In genomic region chr9:132987021-132987620, GRCh38 we compare ENCODE assay signal across 1 cellular context.
TF ChIP-seq lines count a peak whose summit lies in the region.

No MANE protein-coding gene starts in this region.

TF ChIP-seq in HepG2, 621 proteins besides CTCF, POLR2A, EP300 and RAD21:
- TF ChIP-seq NAIF1 (CRISPR knock-in tag; IDR thresholded peaks at IDR 0.05; ENCODE audit: borderline replicate concordance) (no peak), FOXJ3 (CRISPR knock-in tag; IDR thresholded peaks at IDR 0.05; ENCODE audit: borderline replicate concordance) (no peak), HNRNPLL (IDR thresholded peaks at IDR 0.05; ENCODE audit: low read depth, low read length, poor library complexity, severe bottlenecking) (no peak), TOPORS (CRISPR knock-in tag; IDR thresholded peaks at IDR 0.05) (no peak), SNAPC2 (CRISPR knock-in tag; IDR thresholded peaks at IDR 0.05) (no peak), ZNF619 (CRISPR knock-in tag; IDR thresholded peaks at IDR 0.05) (no peak), ZBTB21 (CRISPR knock-in tag; IDR thresholded peaks at IDR 0.05) (no peak), REPIN1 (CRISPR knock-in tag; IDR thresholded peaks at IDR 0.05; ENCODE audit: borderline replicate concordance, low read depth) (no peak), ZNF180 (CRISPR knock-in tag; IDR thresholded peaks at IDR 0.05; ENCODE audit: borderline replicate concordance, low read depth) (no peak), JUND (CRISPR knock-in tag; IDR thresholded peaks at IDR 0.05) (no peak), ZNF432 (CRISPR knock-in tag; IDR thresholded peaks at IDR 0.05; ENCODE audit: borderline replicate concordance) (no peak), ZNF512 (CRISPR knock-in tag; IDR thresholded peaks at IDR 0.05) (no peak), RORA (CRISPR knock-in tag; IDR thresholded peaks at IDR 0.05) (no peak), ZNF687 (CRISPR knock-in tag; IDR thresholded peaks at IDR 0.05) (peak; percentile 57), NR2F6 (IDR thresholded peaks at IDR 0.05) (no peak), NR2F6 (CRISPR knock-in tag; IDR thresholded peaks at IDR 0.05) (no peak), NR3C1 (CRISPR knock-in tag; IDR thresholded peaks at IDR 0.05) (no peak), BRCA1 (CRISPR knock-in tag; IDR thresholded peaks at IDR 0.05) (no peak), PAX8 (CRISPR knock-in tag; IDR thresholded peaks at IDR 0.05; ENCODE audit: borderline replicate concordance) (no peak), CHD4 (IDR thresholded peaks at IDR 0.05; ENCODE audit: borderline replicate concordance, low read length) (no peak), ZNF547 (CRISPR knock-in tag; IDR thresholded peaks at IDR 0.05) (no peak), KAT7 (CRISPR knock-in tag; IDR thresholded peaks at IDR 0.05; ENCODE audit: borderline replicate concordance) (no peak), TFDP2 (CRISPR knock-in tag; IDR thresholded peaks at IDR 0.05) (0 out of 2 replicates have a peak, but pooled peaks have one; percentile 11)
- TF ChIP-seq, protein P1, sequence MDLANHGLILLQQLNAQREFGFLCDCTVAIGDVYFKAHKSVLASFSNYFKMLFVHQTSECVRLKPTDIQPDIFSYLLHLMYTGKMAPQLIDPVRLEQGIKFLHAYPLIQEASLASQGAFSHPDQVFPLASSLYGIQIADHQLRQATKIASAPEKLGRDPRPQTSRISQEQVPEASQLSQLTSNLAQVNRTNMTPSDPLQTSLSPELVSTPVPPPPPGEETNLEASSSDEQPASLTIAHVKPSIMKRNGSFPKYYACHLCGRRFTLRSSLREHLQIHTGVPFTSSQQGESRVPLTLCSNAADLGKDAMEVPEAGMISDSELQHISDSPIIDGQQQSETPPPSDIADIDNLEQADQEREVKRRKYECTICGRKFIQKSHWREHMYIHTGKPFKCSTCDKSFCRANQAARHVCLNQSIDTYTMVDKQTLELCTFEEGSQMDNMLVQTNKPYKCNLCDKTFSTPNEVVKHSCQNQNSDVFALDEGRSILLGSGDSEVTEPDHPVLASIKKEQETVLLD (CRISPR knock-in tag; IDR thresholded peaks at IDR 0.05; ENCODE audit: low read depth): no peak
- TF ChIP-seq, protein P2, sequence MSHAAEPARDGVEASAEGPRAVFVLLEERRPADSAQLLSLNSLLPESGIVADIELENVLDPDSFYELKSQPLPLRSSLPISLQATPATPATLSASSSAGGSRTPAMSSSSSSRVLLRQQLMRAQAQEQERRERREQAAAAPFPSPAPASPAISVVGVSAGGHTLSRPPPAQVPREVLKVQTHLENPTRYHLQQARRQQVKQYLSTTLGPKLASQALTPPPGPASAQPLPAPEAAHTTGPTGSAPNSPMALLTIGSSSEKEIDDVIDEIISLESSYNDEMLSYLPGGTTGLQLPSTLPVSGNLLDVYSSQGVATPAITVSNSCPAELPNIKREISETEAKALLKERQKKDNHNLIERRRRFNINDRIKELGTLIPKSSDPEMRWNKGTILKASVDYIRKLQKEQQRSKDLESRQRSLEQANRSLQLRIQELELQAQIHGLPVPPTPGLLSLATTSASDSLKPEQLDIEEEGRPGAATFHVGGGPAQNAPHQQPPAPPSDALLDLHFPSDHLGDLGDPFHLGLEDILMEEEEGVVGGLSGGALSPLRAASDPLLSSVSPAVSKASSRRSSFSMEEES (CRISPR knock-in tag; IDR thresholded peaks at IDR 0.05): no peak
- TF ChIP-seq, protein P3, sequence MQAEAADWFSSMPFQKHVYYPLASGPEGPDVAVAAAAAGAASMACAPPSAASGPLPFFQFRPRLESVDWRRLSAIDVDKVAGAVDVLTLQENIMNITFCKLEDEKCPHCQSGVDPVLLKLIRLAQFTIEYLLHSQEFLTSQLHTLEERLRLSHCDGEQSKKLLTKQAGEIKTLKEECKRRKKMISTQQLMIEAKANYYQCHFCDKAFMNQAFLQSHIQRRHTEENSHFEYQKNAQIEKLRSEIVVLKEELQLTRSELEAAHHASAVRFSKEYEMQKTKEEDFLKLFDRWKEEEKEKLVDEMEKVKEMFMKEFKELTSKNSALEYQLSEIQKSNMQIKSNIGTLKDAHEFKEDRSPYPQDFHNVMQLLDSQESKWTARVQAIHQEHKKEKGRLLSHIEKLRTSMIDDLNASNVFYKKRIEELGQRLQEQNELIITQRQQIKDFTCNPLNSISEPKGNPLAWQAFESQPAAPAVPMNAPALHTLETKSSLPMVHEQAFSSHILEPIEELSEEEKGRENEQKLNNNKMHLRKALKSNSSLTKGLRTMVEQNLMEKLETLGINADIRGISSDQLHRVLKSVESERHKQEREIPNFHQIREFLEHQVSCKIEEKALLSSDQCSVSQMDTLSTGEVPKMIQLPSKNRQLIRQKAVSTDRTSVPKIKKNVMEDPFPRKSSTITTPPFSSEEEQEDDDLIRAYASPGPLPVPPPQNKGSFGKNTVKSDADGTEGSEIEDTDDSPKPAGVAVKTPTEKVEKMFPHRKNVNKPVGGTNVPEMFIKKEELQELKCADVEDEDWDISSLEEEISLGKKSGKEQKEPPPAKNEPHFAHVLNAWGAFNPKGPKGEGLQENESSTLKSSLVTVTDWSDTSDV (CRISPR knock-in tag; IDR thresholded peaks at IDR 0.05): no peak
- TF ChIP-seq, protein P4, sequence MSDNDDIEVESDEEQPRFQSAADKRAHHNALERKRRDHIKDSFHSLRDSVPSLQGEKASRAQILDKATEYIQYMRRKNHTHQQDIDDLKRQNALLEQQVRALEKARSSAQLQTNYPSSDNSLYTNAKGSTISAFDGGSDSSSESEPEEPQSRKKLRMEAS (IDR thresholded peaks at IDR 0.05): peak; percentile 39; the same call in 1 of the 2 replicates
- TF ChIP-seq, protein P5, sequence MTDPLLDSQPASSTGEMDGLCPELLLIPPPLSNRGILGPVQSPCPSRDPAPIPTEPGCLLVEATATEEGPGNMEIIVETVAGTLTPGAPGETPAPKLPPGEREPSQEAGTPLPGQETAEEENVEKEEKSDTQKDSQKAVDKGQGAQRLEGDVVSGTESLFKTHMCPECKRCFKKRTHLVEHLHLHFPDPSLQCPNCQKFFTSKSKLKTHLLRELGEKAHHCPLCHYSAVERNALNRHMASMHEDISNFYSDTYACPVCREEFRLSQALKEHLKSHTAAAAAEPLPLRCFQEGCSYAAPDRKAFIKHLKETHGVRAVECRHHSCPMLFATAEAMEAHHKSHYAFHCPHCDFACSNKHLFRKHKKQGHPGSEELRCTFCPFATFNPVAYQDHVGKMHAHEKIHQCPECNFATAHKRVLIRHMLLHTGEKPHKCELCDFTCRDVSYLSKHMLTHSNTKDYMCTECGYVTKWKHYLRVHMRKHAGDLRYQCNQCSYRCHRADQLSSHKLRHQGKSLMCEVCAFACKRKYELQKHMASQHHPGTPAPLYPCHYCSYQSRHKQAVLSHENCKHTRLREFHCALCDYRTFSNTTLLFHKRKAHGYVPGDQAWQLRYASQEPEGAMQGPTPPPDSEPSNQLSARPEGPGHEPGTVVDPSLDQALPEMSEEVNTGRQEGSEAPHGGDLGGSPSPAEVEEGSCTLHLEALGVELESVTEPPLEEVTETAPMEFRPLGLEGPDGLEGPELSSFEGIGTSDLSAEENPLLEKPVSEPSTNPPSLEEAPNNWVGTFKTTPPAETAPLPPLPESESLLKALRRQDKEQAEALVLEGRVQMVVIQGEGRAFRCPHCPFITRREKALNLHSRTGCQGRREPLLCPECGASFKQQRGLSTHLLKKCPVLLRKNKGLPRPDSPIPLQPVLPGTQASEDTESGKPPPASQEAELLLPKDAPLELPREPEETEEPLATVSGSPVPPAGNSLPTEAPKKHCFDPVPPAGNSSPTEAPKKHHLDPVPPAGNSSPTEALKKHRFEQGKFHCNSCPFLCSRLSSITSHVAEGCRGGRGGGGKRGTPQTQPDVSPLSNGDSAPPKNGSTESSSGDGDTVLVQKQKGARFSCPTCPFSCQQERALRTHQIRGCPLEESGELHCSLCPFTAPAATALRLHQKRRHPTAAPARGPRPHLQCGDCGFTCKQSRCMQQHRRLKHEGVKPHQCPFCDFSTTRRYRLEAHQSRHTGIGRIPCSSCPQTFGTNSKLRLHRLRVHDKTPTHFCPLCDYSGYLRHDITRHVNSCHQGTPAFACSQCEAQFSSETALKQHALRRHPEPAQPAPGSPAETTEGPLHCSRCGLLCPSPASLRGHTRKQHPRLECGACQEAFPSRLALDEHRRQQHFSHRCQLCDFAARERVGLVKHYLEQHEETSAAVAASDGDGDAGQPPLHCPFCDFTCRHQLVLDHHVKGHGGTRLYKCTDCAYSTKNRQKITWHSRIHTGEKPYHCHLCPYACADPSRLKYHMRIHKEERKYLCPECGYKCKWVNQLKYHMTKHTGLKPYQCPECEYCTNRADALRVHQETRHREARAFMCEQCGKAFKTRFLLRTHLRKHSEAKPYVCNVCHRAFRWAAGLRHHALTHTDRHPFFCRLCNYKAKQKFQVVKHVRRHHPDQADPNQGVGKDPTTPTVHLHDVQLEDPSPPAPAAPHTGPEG (CRISPR knock-in tag; IDR thresholded peaks at IDR 0.05): no peak
- TF ChIP-seq, protein P6, sequence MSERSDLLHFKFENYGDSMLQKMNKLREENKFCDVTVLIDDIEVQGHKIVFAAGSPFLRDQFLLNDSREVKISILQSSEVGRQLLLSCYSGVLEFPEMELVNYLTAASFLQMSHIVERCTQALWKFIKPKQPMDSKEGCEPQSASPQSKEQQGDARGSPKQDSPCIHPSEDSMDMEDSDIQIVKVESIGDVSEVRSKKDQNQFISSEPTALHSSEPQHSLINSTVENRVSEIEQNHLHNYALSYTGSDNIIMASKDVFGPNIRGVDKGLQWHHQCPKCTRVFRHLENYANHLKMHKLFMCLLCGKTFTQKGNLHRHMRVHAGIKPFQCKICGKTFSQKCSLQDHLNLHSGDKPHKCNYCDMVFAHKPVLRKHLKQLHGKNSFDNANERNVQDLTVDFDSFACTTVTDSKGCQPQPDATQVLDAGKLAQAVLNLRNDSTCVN (CRISPR knock-in tag; IDR thresholded peaks at IDR 0.05; ENCODE audit: borderline replicate concordance): no peak
- TF ChIP-seq, protein P7, sequence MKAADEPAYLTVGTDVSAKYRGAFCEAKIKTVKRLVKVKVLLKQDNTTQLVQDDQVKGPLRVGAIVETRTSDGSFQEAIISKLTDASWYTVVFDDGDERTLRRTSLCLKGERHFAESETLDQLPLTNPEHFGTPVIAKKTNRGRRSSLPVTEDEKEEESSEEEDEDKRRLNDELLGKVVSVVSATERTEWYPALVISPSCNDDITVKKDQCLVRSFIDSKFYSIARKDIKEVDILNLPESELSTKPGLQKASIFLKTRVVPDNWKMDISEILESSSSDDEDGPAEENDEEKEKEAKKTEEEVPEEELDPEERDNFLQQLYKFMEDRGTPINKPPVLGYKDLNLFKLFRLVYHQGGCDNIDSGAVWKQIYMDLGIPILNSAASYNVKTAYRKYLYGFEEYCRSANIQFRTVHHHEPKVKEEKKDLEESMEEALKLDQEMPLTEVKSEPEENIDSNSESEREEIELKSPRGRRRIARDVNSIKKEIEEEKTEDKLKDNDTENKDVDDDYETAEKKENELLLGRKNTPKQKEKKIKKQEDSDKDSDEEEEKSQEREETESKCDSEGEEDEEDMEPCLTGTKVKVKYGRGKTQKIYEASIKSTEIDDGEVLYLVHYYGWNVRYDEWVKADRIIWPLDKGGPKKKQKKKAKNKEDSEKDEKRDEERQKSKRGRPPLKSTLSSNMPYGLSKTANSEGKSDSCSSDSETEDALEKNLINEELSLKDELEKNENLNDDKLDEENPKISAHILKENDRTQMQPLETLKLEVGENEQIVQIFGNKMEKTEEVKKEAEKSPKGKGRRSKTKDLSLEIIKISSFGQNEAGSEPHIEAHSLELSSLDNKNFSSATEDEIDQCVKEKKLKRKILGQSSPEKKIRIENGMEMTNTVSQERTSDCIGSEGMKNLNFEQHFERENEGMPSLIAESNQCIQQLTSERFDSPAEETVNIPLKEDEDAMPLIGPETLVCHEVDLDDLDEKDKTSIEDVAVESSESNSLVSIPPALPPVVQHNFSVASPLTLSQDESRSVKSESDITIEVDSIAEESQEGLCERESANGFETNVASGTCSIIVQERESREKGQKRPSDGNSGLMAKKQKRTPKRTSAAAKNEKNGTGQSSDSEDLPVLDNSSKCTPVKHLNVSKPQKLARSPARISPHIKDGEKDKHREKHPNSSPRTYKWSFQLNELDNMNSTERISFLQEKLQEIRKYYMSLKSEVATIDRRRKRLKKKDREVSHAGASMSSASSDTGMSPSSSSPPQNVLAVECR (CRISPR knock-in tag; IDR thresholded peaks at IDR 0.05; ENCODE audit: borderline replicate concordance): 0 out of 2 replicates have a peak, but pooled peaks have one; percentile 17
